2 cellular contexts compared by ENCODE assay signal in genomic region chr3:71450162-71450561, GRCh38.
TF ChIP-seq lines count a peak whose summit lies in the region.

No MANE protein-coding gene starts in this region.

TF ChIP-seq in A549, 52 proteins besides CTCF, POLR2A, EP300 and RAD21:
- TF ChIP-seq ZFP36 (IDR thresholded peaks at IDR 0.05; ENCODE audit: borderline replicate concordance, partially characterized antibody): no peak
- TF ChIP-seq ZC3H11A (IDR thresholded peaks at IDR 0.05): no peak
- no peak for TF ChIP-seq REST (IDR thresholded peaks at IDR 0.05)
- no peak for TF ChIP-seq CBX8 (IDR thresholded peaks at IDR 0.05)
- TF ChIP-seq ZSCAN20 (CRISPR knock-in tag; IDR thresholded peaks at IDR 0.05): no peak
- TF ChIP-seq EHF (CRISPR knock-in tag; IDR thresholded peaks at IDR 0.05): no peak
- no peak for TF ChIP-seq HOXB13 (CRISPR knock-in tag; IDR thresholded peaks at IDR 0.05; ENCODE audit: low read depth)
- TF ChIP-seq JUNB (IDR thresholded peaks at IDR 0.05): no peak
- no peak for TF ChIP-seq KDM5A (IDR thresholded peaks at IDR 0.05)
- no peak for TF ChIP-seq HDAC2 (IDR thresholded peaks at IDR 0.05)
- TF ChIP-seq BHLHE40 (IDR thresholded peaks at IDR 0.05; ENCODE audit: low read depth, low read length): no peak
- TF ChIP-seq CHD2 (IDR thresholded peaks at IDR 0.05; ENCODE audit: low read length, partially characterized antibody): no peak
- TF ChIP-seq HEYL (CRISPR knock-in tag; IDR thresholded peaks at IDR 0.05): no peak
- no peak for TF ChIP-seq SREBF2 (IDR thresholded peaks at IDR 0.05)
- no peak for TF ChIP-seq TP53 (CRISPR knock-in tag; IDR thresholded peaks at IDR 0.05)
- TF ChIP-seq RCOR1 (IDR thresholded peaks at IDR 0.05; ENCODE audit: low read depth, low read length): no peak
- no peak for TF ChIP-seq CEBPB (IDR thresholded peaks at IDR 0.05)
- TF ChIP-seq JUN (IDR thresholded peaks at IDR 0.05): no peak
- TF ChIP-seq HOXA7 (CRISPR knock-in tag; IDR thresholded peaks at IDR 0.05): no peak
- TF ChIP-seq FOSB (CRISPR knock-in tag; IDR thresholded peaks at IDR 0.05): no peak

TF ChIP-seq in HepG2, 621 proteins besides CTCF, POLR2A, EP300 and RAD21:
- TF ChIP-seq SAP130 (CRISPR knock-in tag; IDR thresholded peaks at IDR 0.05; ENCODE audit: low read depth) (no peak), ZNF660 (CRISPR knock-in tag; IDR thresholded peaks at IDR 0.05; ENCODE audit: borderline replicate concordance, low read depth) (no peak), SAFB2 (CRISPR knock-in tag; IDR thresholded peaks at IDR 0.05; ENCODE audit: borderline replicate concordance, low read depth) (no peak), FOSL2 (CRISPR knock-in tag; IDR thresholded peaks at IDR 0.05) (no peak)
